Comparison of ENCODE assay signal across 8 cellular contexts in genomic region chr12:8038659-8039114, GRCh38. TPM values are rescaled to one million over a fixed set of nuclear protein-coding genes. Genes with fewer than 3 reads are reported as not detected.
DNase-seq lines count a peak whose midpoint lies in the region; ATAC-seq and TF ChIP-seq lines count a peak whose summit lies in the region.

No MANE protein-coding gene starts in this region.

- H3K27ac Mint-ChIP-seq in MCF 10A (ENCODE audit: low read depth, unreplicated experiment) (no peak overlapping the region), immature natural killer cell (peak overlapping the region; percentile 60 to 87 (median 76))

- POLR2A ChIA-PET in HEK293 (lab: Yijun Ruan, JAX), result interaction anchor here (1.6 kb wide), 1 partner anchor 11 kb away, joined by 12 read pairs; no protein-coding TSS in a partner anchor
- POLR2A ChIA-PET in PC-3 (lab: Charles Lee; ENCODE audit: unreplicated experiment), result no interaction called here
- POLR2A ChIA-PET in MCF 10A (lab: Yijun Ruan, JAX), result interaction anchor here (0.6 to 2.4 kb wide), 5 partner anchors 11 to 604 kb away, joined by 3 to 15 read pairs (median 5); no protein-coding TSS in a partner anchor

- peaks cover 38% of the 10 kb centered on the region for H3K36me3 Mint-ChIP-seq in MCF 10A (ENCODE audit: insufficient read depth, unreplicated experiment)
- peaks cover 5 to 23% (median 7%) of the 10 kb centered on the region in 3 donors for H3K36me3 Mint-ChIP-seq in immature natural killer cell

- H3K79me2 ChIP-seq in PC-3 (ENCODE audit: low read length) (peaks cover 20% of the 10 kb centered on the region), smooth muscle cell (ENCODE audit: low read depth) (peaks cover 28% of the 10 kb centered on the region)

- H3K4me3 Mint-ChIP-seq in MCF 10A (ENCODE audit: unreplicated experiment) (peak overlapping the region; percentile 54), immature natural killer cell (peak overlapping the region; percentile 19 to 77 (median 72))

- DNase-seq in PC-3, result no peak
- peak; percentile 79 for DNase-seq in MCF 10A (ENCODE audit: unreplicated experiment)
- DNase-seq in immature natural killer cell, result peak; percentile 25 to 34 (median 26)
- no peak for DNase-seq in smooth muscle cell (lab: John Stamatoyannopoulos, UW; ENCODE audit: unreplicated experiment)
- no peak for DNase-seq in GM19240 (ENCODE audit: insufficient read length, low spot score)

- no peak overlapping the region for H3K9ac ChIP-seq in PC-3 (ENCODE audit: low read length)
- no peak overlapping the region for H3K9ac ChIP-seq in smooth muscle cell (ENCODE audit: low read depth)

- CTCF ChIA-PET in HEK293 (lab: Yijun Ruan, JAX), result interaction anchor here (0.6 to 4.0 kb wide), 8 partner anchors 8 to 351 kb away, joined by 3 to 23 read pairs (median 4); no protein-coding TSS in a partner anchor
- CTCF ChIA-PET in PC-3 (lab: Charles Lee), result no interaction called here
- CTCF ChIA-PET in MCF 10A (lab: Yijun Ruan, JAX), result interaction anchor here (0.6 to 2.3 kb wide), 6 partner anchors 35 to 898 kb away, joined by 3 to 17 read pairs (median 4); partner anchors contain the start of gene CLEC4D

- H3K27ac ChIP-seq in 22Rv1 (peak overlapping the region; percentile 40), HEK293 (ENCODE audit: extremely low read depth, low read depth, low read length) (no peak overlapping the region; the same call in 1 of the 2 replicates), PC-3 (ENCODE audit: low read length) (no peak overlapping the region), smooth muscle cell (ENCODE audit: low read depth) (no peak overlapping the region)

- no peaks in the 10 kb centered on the region for H3K9me2 ChIP-seq in PC-3 (replicated peaks; ENCODE audit: low read length)

- H3K27me3 ChIP-seq in PC-3 (ENCODE audit: low read length) (no peaks in the 10 kb centered on the region), smooth muscle cell (ENCODE audit: low read depth) (no peaks in the 10 kb centered on the region)

- intact Hi-C loops in PC-3 (cut with micrococcal nuclease), result no loop called here
- intact Hi-C loops in MCF 10A (cut with micrococcal nuclease), result no loop called here

- H3K4me3 ChIP-seq in HEK293 (ENCODE audit: low read depth, low read length) (peak overlapping the region; percentile 18), PC-3 (ENCODE audit: low read length) (no peak overlapping the region), smooth muscle cell (peak overlapping the region; percentile 20)

- H3K9me3 ChIP-seq in HEK293 (ENCODE audit: control insufficient read depth, insufficient read depth, low read depth, low read length) (no peaks in the 10 kb centered on the region), PC-3 (ENCODE audit: low read length) (no peaks in the 10 kb centered on the region), smooth muscle cell (replicated peaks; ENCODE audit: low read depth) (no peaks in the 10 kb centered on the region)

- H2AFZ ChIP-seq in PC-3 (ENCODE audit: low read length) (no peak overlapping the region), smooth muscle cell (ENCODE audit: low read depth) (no peak overlapping the region)

- ATAC-seq in PC-3 (peak; percentile 62), GM21786 (IDR thresholded peaks at IDR 0.05; ENCODE audit: unreplicated experiment) (no peak)

- H3K4me2 ChIP-seq in PC-3 (ENCODE audit: low read length) (no peak overlapping the region), smooth muscle cell (peak overlapping the region; percentile 47)

- peaks cover 19 to 28% of the 10 kb centered on the region in 2 experiments for H3K36me3 ChIP-seq in HEK293 (ENCODE audit: control insufficient read depth in 2 of 2, insufficient read depth in 1 of 2, low read length in 2 of 2)
- H3K36me3 ChIP-seq in PC-3 (ENCODE audit: low read depth, low read length), result no peaks in the 10 kb centered on the region
- H3K36me3 ChIP-seq in smooth muscle cell (ENCODE audit: low read depth), result peaks cover 14% of the 10 kb centered on the region

- H3K27me3 Mint-ChIP-seq in MCF 10A (ENCODE audit: insufficient read depth, unreplicated experiment) (no peaks in the 10 kb centered on the region), immature natural killer cell (ENCODE audit: low read depth in 3 of 3) (peaks cover 0 to 2% (median 2%) of the 10 kb centered on the region in 3 donors)

- H3K4me1 ChIP-seq in HEK293 (ENCODE audit: control insufficient read depth, insufficient read depth, low read length) (peaks cover 11% of the 10 kb centered on the region), PC-3 (ENCODE audit: insufficient read depth, low read length) (peaks cover 16% of the 10 kb centered on the region), smooth muscle cell (ENCODE audit: low read depth) (peaks cover 34% of the 10 kb centered on the region)

- H3K4me1 Mint-ChIP-seq in MCF 10A (ENCODE audit: insufficient read depth, unreplicated experiment) (peaks cover 51% of the 10 kb centered on the region), immature natural killer cell (peaks cover 58 to 63% of the 10 kb centered on the region in 2 donors)

- H4K20me1 ChIP-seq in PC-3 (ENCODE audit: low read length) (no peaks in the 10 kb centered on the region; the same call in 1 of the 2 replicates), smooth muscle cell (ENCODE audit: low read depth) (peaks cover 71% of the 10 kb centered on the region)

- H3K9me3 Mint-ChIP-seq in MCF 10A (ENCODE audit: unreplicated experiment) (no peaks in the 10 kb centered on the region), immature natural killer cell (no peaks in the 10 kb centered on the region)

- BruUV-seq in PC-3 (replicated peaks; lab: Mats Ljungman, UMichigan) (no TSS peak), MCF 10A (replicated peaks; lab: Mats Ljungman, UMichigan) (no TSS peak)

- WGBS in smooth muscle cell (ENCODE audit: low lambda C conversion rate), result 32% methylated on average over 13 of the region's 13 CpGs

- no peak for TF ChIP-seq CTCF in 22Rv1 (IDR thresholded peaks at IDR 0.05)
- TF ChIP-seq CTCF in HEK293 (tag by site-specific recombination; IDR thresholded peaks at IDR 0.05), result no peak
- TF ChIP-seq CTCF in PC-3 (conservative IDR thresholded peaks at IDR 0.05; ENCODE audit: low read depth, low read length), result no peak
- TF ChIP-seq CTCF in MCF 10A (IDR thresholded peaks at IDR 0.05; ENCODE audit: unreplicated experiment), result no peak
- no peak for TF ChIP-seq CTCF in smooth muscle cell (IDR thresholded peaks at IDR 0.05; ENCODE audit: borderline replicate concordance, insufficient read depth, poor library complexity, severe bottlenecking)

- no peaks in the 10 kb centered on the region for H3F3A ChIP-seq in PC-3 (ENCODE audit: low read length, unreplicated experiment)
- H3F3A ChIP-seq in smooth muscle cell (ENCODE audit: low read depth), result peaks cover 10% of the 10 kb centered on the region

TF ChIP-seq in HEK293, 187 proteins besides CTCF, POLR2A, EP300 and RAD21 (continues in another document):
- TF ChIP-seq, protein P1, sequence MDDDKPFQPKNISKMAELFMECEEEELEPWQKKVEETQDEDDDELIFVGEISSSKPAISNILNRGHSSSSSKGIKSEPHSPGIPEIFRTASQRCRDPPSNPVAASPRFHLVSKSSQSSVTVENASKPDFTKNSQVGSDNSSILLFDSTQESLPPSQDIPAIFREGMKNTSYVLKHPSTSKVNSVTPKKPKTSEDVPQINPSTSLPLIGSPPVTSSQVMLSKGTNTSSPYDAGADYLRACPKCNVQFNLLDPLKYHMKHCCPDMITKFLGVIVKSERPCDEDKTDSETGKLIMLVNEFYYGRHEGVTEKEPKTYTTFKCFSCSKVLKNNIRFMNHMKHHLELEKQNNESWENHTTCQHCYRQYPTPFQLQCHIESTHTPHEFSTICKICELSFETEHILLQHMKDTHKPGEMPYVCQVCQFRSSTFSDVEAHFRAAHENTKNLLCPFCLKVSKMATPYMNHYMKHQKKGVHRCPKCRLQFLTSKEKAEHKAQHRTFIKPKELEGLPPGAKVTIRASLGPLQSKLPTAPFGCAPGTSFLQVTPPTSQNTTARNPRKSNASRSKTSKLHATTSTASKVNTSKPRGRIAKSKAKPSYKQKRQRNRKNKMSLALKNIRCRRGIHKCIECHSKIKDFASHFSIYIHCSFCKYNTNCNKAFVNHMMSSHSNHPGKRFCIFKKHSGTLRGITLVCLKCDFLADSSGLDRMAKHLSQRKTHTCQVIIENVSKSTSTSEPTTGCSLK (tag by site-specific recombination; IDR thresholded peaks at IDR 0.05), result no peak
- TF ChIP-seq, protein P2, sequence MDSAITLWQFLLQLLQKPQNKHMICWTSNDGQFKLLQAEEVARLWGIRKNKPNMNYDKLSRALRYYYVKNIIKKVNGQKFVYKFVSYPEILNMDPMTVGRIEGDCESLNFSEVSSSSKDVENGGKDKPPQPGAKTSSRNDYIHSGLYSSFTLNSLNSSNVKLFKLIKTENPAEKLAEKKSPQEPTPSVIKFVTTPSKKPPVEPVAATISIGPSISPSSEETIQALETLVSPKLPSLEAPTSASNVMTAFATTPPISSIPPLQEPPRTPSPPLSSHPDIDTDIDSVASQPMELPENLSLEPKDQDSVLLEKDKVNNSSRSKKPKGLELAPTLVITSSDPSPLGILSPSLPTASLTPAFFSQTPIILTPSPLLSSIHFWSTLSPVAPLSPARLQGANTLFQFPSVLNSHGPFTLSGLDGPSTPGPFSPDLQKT (IDR thresholded peaks at IDR 0.05; ENCODE audit: borderline replicate concordance, low read depth, low read length), result no peak
- TF ChIP-seq ZNF221 (tag by site-specific recombination; IDR thresholded peaks at IDR 0.05; ENCODE audit: borderline replicate concordance) (no peak), REPIN1 (tag by site-specific recombination; IDR thresholded peaks at IDR 0.05; ENCODE audit: low read depth) (no peak), ZNF266 (tag by site-specific recombination; IDR thresholded peaks at IDR 0.05; ENCODE audit: low read depth) (no peak), ZNF138 (tag by site-specific recombination; IDR thresholded peaks at IDR 0.05; ENCODE audit: borderline replicate concordance) (no peak), GLIS2 (tag by site-specific recombination; IDR thresholded peaks at IDR 0.05) (peak; percentile 71), ZNF555 (tag by site-specific recombination; conservative IDR thresholded peaks at IDR 0.05) (no peak)

RNA-seq across cellular contexts. Expression of gene FOXJ2, which starts 6.2 kb away (rescaled TPM):
- total RNA-seq in PC-3 (2014; rRNA removed) (6.9 and 10.0 TPM in 2 replicates), MCF 10A (2022) (19.7 and 21.1 TPM in 2 replicates), smooth muscle cell (13.2 and 19.0 TPM in 2 replicates)
- polyA plus RNA-seq in immature natural killer cell (10 to 100 TPM in 1 of 3 donors, 1 to 10 TPM in 2; 2.7 to 15.8 (median 3.3) TPM), smooth muscle cell (16.3 and 21.5 TPM in 2 replicates)

RNA-seq across cellular contexts. Expression of gene C3AR1, which starts 27.5 kb away (rescaled TPM):
- not detected in 2 replicates for total RNA-seq in PC-3 (2014; rRNA removed)
- total RNA-seq in MCF 10A (2022), result not detected in 2 replicates
- 10 to 100 TPM; 10.8 to 31.1 (median 20.2) TPM for polyA plus RNA-seq in immature natural killer cell
- total RNA-seq in smooth muscle cell, result 2.1 and 3.0 TPM in 2 replicates
- polyA plus RNA-seq in smooth muscle cell, result 2.6 and 3.2 TPM in 2 replicates

RNA-seq across cellular contexts. Expression of gene NECAP1, which starts 43.4 kb away (rescaled TPM):
- total RNA-seq in PC-3 (2014; rRNA removed) (27.8 and 34.8 TPM in 2 replicates), MCF 10A (2022) (53.7 and 59.3 TPM in 2 replicates), smooth muscle cell (49.3 and 54.9 TPM in 2 replicates)
- polyA plus RNA-seq in immature natural killer cell (10 to 100 TPM; 16.0 to 23.0 (median 20.5) TPM), smooth muscle cell (31.7 and 31.9 TPM in 2 replicates)

Comparison
In these comparisons a context has a peak if more than half of its experiments do, and no peak if none do; other contexts are left out.
1. DNase-seq: peak in MCF 10A (single experiment) and immature natural killer cell (3 of 3); none in PC-3 (single experiment), smooth muscle cell (single experiment) and GM19240 (single experiment).